In genomic region chr16:63289834-63290460, GRCh38 we compare ENCODE assay signal across 8 cellular contexts.
A peak's percentile ranks its signal among the peaks of the same experiment; 100 is the strongest.
DNase-seq lines count a peak whose midpoint lies in the region; ATAC-seq and TF ChIP-seq lines count a peak whose summit lies in the region.

No MANE protein-coding gene starts in this region.

- H3K27ac Mint-ChIP-seq in activated naive CD8-positive, alpha-beta T cell treated with anti-CD3 and anti-CD28 coated beads, Interleukin-2, amount 50 U/mL, for 24 hours: no peak overlapping the region
- no peak overlapping the region for H3K27ac Mint-ChIP-seq in activated naive CD8-positive, alpha-beta T cell treated with anti-CD3 and anti-CD28 coated beads for 36 hours

- H3K27ac ChIP-seq in VCaP: no peak overlapping the region

- H3K27me3 Mint-ChIP-seq in activated naive CD8-positive, alpha-beta T cell treated with anti-CD3 and anti-CD28 coated beads, Interleukin-2, amount 50 U/mL, for 24 hours: no peaks in the 10 kb centered on the region
- no peaks in the 10 kb centered on the region for H3K27me3 Mint-ChIP-seq in activated naive CD8-positive, alpha-beta T cell treated with anti-CD3 and anti-CD28 coated beads for 36 hours

- no peaks in the 10 kb centered on the region for H3K4me1 Mint-ChIP-seq in activated naive CD8-positive, alpha-beta T cell treated with anti-CD3 and anti-CD28 coated beads, Interleukin-2, amount 50 U/mL, for 24 hours
- no peaks in the 10 kb centered on the region for H3K4me1 Mint-ChIP-seq in activated naive CD8-positive, alpha-beta T cell treated with anti-CD3 and anti-CD28 coated beads for 36 hours

- intact Hi-C loops in sciatic nerve (cut with DNase I): no loop called here

- ATAC-seq in activated naive CD8-positive, alpha-beta T cell treated with anti-CD3 and anti-CD28 coated beads, Interleukin-2, amount 50 U/mL, for 24 hours: no peak
- ATAC-seq in sciatic nerve: no peak

- no peaks in the 10 kb centered on the region for H3K36me3 Mint-ChIP-seq in activated naive CD8-positive, alpha-beta T cell treated with anti-CD3 and anti-CD28 coated beads, Interleukin-2, amount 50 U/mL, for 24 hours (ENCODE audit: low read depth)
- H3K36me3 Mint-ChIP-seq in activated naive CD8-positive, alpha-beta T cell treated with anti-CD3 and anti-CD28 coated beads for 36 hours: no peaks in the 10 kb centered on the region

- H3K4me3 Mint-ChIP-seq in activated naive CD8-positive, alpha-beta T cell treated with anti-CD3 and anti-CD28 coated beads, Interleukin-2, amount 50 U/mL, for 24 hours: no peak overlapping the region
- H3K4me3 Mint-ChIP-seq in activated naive CD8-positive, alpha-beta T cell treated with anti-CD3 and anti-CD28 coated beads for 36 hours: no peak overlapping the region

- DNase-seq in activated naive CD8-positive, alpha-beta T cell treated with anti-CD3 and anti-CD28 coated beads, Interleukin-2, amount 50 U/mL, for 24 hours: peak; percentile 2
- DNase-seq in activated naive CD8-positive, alpha-beta T cell treated with anti-CD3 and anti-CD28 coated beads for 36 hours: no peak
- DNase-seq in NCI-H2029 (lab: John Stamatoyannopoulos, UW): peak; percentile 12
- peak; percentile 17 for DNase-seq in iPS DF 19.7 (ENCODE audit: low read depth, low spot score)
- DNase-seq in superior temporal gyrus (ENCODE audit: extremely low spot score): peak; percentile 84
- DNase-seq in T-helper 1 cell: no peak
- no peak for DNase-seq in sciatic nerve (ENCODE audit: low spot score)

- TF ChIP-seq CTCF in VCaP (conservative IDR thresholded peaks at IDR 0.05): peak; percentile 59

- peaks cover 9% of the 10 kb centered on the region for H3K9me3 Mint-ChIP-seq in activated naive CD8-positive, alpha-beta T cell treated with anti-CD3 and anti-CD28 coated beads, Interleukin-2, amount 50 U/mL, for 24 hours
- peaks cover 6% of the 10 kb centered on the region for H3K9me3 Mint-ChIP-seq in activated naive CD8-positive, alpha-beta T cell treated with anti-CD3 and anti-CD28 coated beads for 36 hours

Comparison
In these comparisons a context has a peak if more than half of its experiments do, and no peak if none do; other contexts are left out.
1. DNase-seq: peak in activated naive CD8-positive, alpha-beta T cell treated with anti-CD3 and anti-CD28 coated beads, Interleukin-2, amount 50 U/mL, for 24 hours (single experiment), NCI-H2029 (single experiment), iPS DF 19.7 (single experiment) and superior temporal gyrus (single experiment); none in activated naive CD8-positive, alpha-beta T cell treated with anti-CD3 and anti-CD28 coated beads for 36 hours (single experiment), T-helper 1 cell (0 of 5) and sciatic nerve (single experiment).